Comparison of ENCODE assay signal across 9 cellular contexts in the genomic region with DNA sequence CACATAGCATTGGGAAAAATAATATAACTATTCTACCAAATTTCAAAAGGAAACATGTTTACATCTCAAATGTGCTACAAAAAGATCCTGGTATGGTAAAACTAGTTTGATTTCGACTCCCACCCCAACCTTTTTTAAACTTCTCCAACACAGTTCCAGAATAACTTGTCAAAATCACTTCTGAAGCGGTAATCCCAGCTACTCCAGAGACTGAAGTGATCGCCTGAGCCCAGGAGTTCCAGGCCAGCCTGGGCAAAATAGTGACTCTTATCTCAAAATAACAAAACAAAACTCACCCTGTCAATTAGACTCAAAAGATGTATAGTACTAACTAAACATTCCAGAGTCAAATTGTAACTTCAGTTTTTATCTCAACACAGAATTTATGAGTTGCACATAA.
DNase-seq lines count a peak whose midpoint lies in the region; ATAC-seq, FAIRE-seq and TF ChIP-seq lines count a peak whose summit lies in the region.
"Had no signal": no experiment of that assay in that cellular context is flagged by ENCODE, and none has a peak within 500 bp of the region (broad histone marks: within the 10 kb centered on the region; RNA-seq: fewer than 3 reads in every experiment).

No MANE protein-coding gene starts in this region.

- peak overlapping the region; percentile 88 for H3K4me3 Mint-ChIP-seq in T-helper 1 cell treated with Interleukin-12 subunit alpha and Interleukin-12 subunit beta and Interleukin-4 antibody, amounts not matched to agents 30 μg/mL and 1 μg/mL, for 36 hours
- H3K4me3 Mint-ChIP-seq in activated naive CD8-positive, alpha-beta T cell treated with anti-CD3 and anti-CD28 coated beads for 36 hours, result peak overlapping the region; percentile 49

- FAIRE-seq in keratinocyte (lab: Jason Lieb, UNC), result no peak

- H3K4me3 ChIP-seq in keratinocyte (ENCODE audit: control insufficient read depth in 2 of 3, extremely low read depth in 1 of 3, insufficient read depth in 2 of 3, low read depth in 1 of 3, low read length in 3 of 3), result peak overlapping the region in 2 of 3 experiments; percentile 48 to 68
- peak overlapping the region in 1 of 2 donors; percentile 69 for H3K4me3 ChIP-seq in stomach smooth muscle (ENCODE audit: low read length in 2 of 2)

- no peaks in the 10 kb centered on the region for H3K9me1 ChIP-seq in keratinocyte (ENCODE audit: control insufficient read depth, extremely low read depth, insufficient read depth, low read length)

- H2AFZ ChIP-seq in keratinocyte (ENCODE audit: control insufficient read depth, low read length), result peak overlapping the region; percentile 37

- H3K9me3 Mint-ChIP-seq in T-helper 1 cell treated with Interleukin-12 subunit alpha and Interleukin-12 subunit beta and Interleukin-4 antibody, amounts not matched to agents 30 μg/mL and 1 μg/mL, for 36 hours, result no peaks in the 10 kb centered on the region
- H3K9me3 Mint-ChIP-seq in activated naive CD8-positive, alpha-beta T cell treated with anti-CD3 and anti-CD28 coated beads for 36 hours, result no peaks in the 10 kb centered on the region

- H3K9ac ChIP-seq in keratinocyte (ENCODE audit: control insufficient read depth, extremely low read depth, insufficient read depth, low read length) (peak overlapping the region; percentile 31), stomach smooth muscle (ENCODE audit: low read length in 2 of 2) (peak overlapping the region in 1 of 2 donors; percentile 33)

- H3K27ac Mint-ChIP-seq in T-helper 1 cell treated with Interleukin-12 subunit alpha and Interleukin-12 subunit beta and Interleukin-4 antibody, amounts not matched to agents 30 μg/mL and 1 μg/mL, for 36 hours, result peak overlapping the region; percentile 88
- peak overlapping the region; percentile 93 for H3K27ac Mint-ChIP-seq in activated naive CD8-positive, alpha-beta T cell treated with anti-CD3 and anti-CD28 coated beads for 36 hours

- H3K36me3 ChIP-seq in keratinocyte (ENCODE audit: control insufficient read depth in 2 of 2, extremely low read depth in 1 of 2, insufficient read depth in 2 of 2, low read length in 2 of 2) (no peaks in the 10 kb centered on the region), stomach smooth muscle (ENCODE audit: control insufficient read depth in 2 of 2, insufficient read depth in 2 of 2, low read length in 2 of 2) (no peaks in the 10 kb centered on the region)

- dilution Hi-C loops in keratinocyte (cut with MboI; ENCODE audit: extremely low pct_ligation_motif_present, low sequenced_read_pairs), result no loop called here

- H3K27me3 Mint-ChIP-seq in T-helper 1 cell treated with Interleukin-12 subunit alpha and Interleukin-12 subunit beta and Interleukin-4 antibody, amounts not matched to agents 30 μg/mL and 1 μg/mL, for 36 hours (ENCODE audit: low read depth), result no peaks in the 10 kb centered on the region
- H3K27me3 Mint-ChIP-seq in activated naive CD8-positive, alpha-beta T cell treated with anti-CD3 and anti-CD28 coated beads for 36 hours, result no peaks in the 10 kb centered on the region

- H3K27me3 ChIP-seq in keratinocyte (ENCODE audit: control insufficient read depth, extremely low read depth, insufficient read depth, low read length), result no peaks in the 10 kb centered on the region
- H3K27me3 ChIP-seq in stomach smooth muscle (ENCODE audit: control insufficient read depth in 1 of 2, insufficient read depth in 2 of 2, low read length in 2 of 2), result no peaks in the 10 kb centered on the region

- TF ChIP-seq CTCF in keratinocyte (optimal IDR thresholded peaks at IDR 0.05 in 1 of 3, IDR thresholded peaks at IDR 0.05 in 1 of 3, conservative IDR thresholded peaks at IDR 0.05 in 1 of 3; ENCODE audit: extremely low read depth in 1 of 3, insufficient read depth in 2 of 3, low read length in 3 of 3), result no peak

- H3K4me1 Mint-ChIP-seq in T-helper 1 cell treated with Interleukin-12 subunit alpha and Interleukin-12 subunit beta and Interleukin-4 antibody, amounts not matched to agents 30 μg/mL and 1 μg/mL, for 36 hours (ENCODE audit: low read depth), result peaks cover 26% of the 10 kb centered on the region
- H3K4me1 Mint-ChIP-seq in activated naive CD8-positive, alpha-beta T cell treated with anti-CD3 and anti-CD28 coated beads for 36 hours, result peaks cover 34% of the 10 kb centered on the region

- no peaks in the 10 kb centered on the region for H3K9me3 ChIP-seq in keratinocyte (ENCODE audit: control insufficient read depth, low read depth, low read length)
- no peaks in the 10 kb centered on the region for H3K9me3 ChIP-seq in stomach smooth muscle (ENCODE audit: control insufficient read depth in 2 of 2, low read length in 2 of 2)

- H3K4me1 ChIP-seq in keratinocyte (ENCODE audit: control insufficient read depth, extremely low read depth, insufficient read depth, low read length) (peaks cover 12% of the 10 kb centered on the region), stomach smooth muscle (ENCODE audit: control insufficient read depth, insufficient read depth, low read length) (peaks cover 4% of the 10 kb centered on the region)

- H3K27ac ChIP-seq in keratinocyte (ENCODE audit: control insufficient read depth, insufficient read depth, low read length) (peak overlapping the region; percentile 63), stomach smooth muscle (ENCODE audit: low read length) (peak overlapping the region; percentile 60)

- H4K20me1 ChIP-seq in keratinocyte (ENCODE audit: control insufficient read depth, extremely low read depth, insufficient read depth, low read length), result no peaks in the 10 kb centered on the region

- DNase-seq in T-helper 1 cell, result no peak
- DNase-seq in activated naive CD8-positive, alpha-beta T cell treated with anti-CD3 and anti-CD28 coated beads for 36 hours, result no peak
- no peak for DNase-seq in keratinocyte (ENCODE audit: low read depth, low spot score)
- DNase-seq: 8988T had no signal

- ATAC-seq in GM19035 (IDR thresholded peaks at IDR 0.05; ENCODE audit: unreplicated experiment) (no peak), GM21786 (IDR thresholded peaks at IDR 0.05; ENCODE audit: unreplicated experiment) (no peak), esophagus mucosa (no peak)

- H3K36me3 Mint-ChIP-seq in T-helper 1 cell treated with Interleukin-12 subunit alpha and Interleukin-12 subunit beta and Interleukin-4 antibody, amounts not matched to agents 30 μg/mL and 1 μg/mL, for 36 hours (ENCODE audit: low read depth), result peaks cover 7% of the 10 kb centered on the region
- H3K36me3 Mint-ChIP-seq in activated naive CD8-positive, alpha-beta T cell treated with anti-CD3 and anti-CD28 coated beads for 36 hours, result peaks cover 20% of the 10 kb centered on the region

- peaks cover 20% of the 10 kb centered on the region for H3K79me2 ChIP-seq in keratinocyte (ENCODE audit: control insufficient read depth, insufficient read depth, low read length)

- H3K4me2 ChIP-seq in keratinocyte (ENCODE audit: control insufficient read depth, extremely low read depth, insufficient read depth, low read depth, low read length), result peak overlapping the region; percentile 83
